Comparison of ENCODE assay signal across 8 cellular contexts in genomic region chr15:100602064-100602821, GRCh38. TPM values are rescaled to one million over a fixed set of nuclear protein-coding genes. Genes with fewer than 3 reads are reported as not detected.
A peak's percentile ranks its signal among the peaks of the same experiment; 100 is the strongest.
DNase-seq lines count a peak whose midpoint lies in the region; ATAC-seq and TF ChIP-seq lines count a peak whose summit lies in the region.

ASB7 (plus strand) TSS chr15:100602589; CDS start chr15:100612217, 9,628 bp downstream.
LINS1 (minus strand) TSS chr15:100602184; CDS start chr15:100580842, 21,342 bp downstream.

- H3K4me1 Mint-ChIP-seq in natural killer cell treated with Interleukin-12 subunit alpha and Interleukin-12 subunit beta and Interleukin-15 and Interleukin-18, amount 100 ng/mL, for 72 hours (ENCODE audit: low read depth in 2 of 2) = peaks cover 34 to 40% of the 10 kb centered on the region in 2 donors

- no peaks in the 10 kb centered on the region for H3K36me3 ChIP-seq in H7 (replicated peaks; ENCODE audit: control insufficient read depth, insufficient read depth, low read length)

- H3K27ac Mint-ChIP-seq in natural killer cell treated with Interleukin-12 subunit alpha and Interleukin-12 subunit beta and Interleukin-15 and Interleukin-18, amount 100 ng/mL, for 72 hours = no peak within 1 kb of the TSS

- H3K9me3 Mint-ChIP-seq in natural killer cell treated with Interleukin-12 subunit alpha and Interleukin-12 subunit beta and Interleukin-15 and Interleukin-18, amount 100 ng/mL, for 72 hours = no peaks in the 10 kb centered on the region

- no peak for TF ChIP-seq CTCF in fibroblast of pulmonary artery (IDR thresholded peaks at IDR 0.05; ENCODE audit: low read length, missing control alignments)

- H3K27me3 Mint-ChIP-seq in natural killer cell treated with Interleukin-12 subunit alpha and Interleukin-12 subunit beta and Interleukin-15 and Interleukin-18, amount 100 ng/mL, for 72 hours = no peaks in the 10 kb centered on the region

- peaks cover 6% of the 10 kb centered on the region for H3K36me3 Mint-ChIP-seq in natural killer cell treated with Interleukin-12 subunit alpha and Interleukin-12 subunit beta and Interleukin-15 and Interleukin-18, amount 100 ng/mL, for 72 hours

- ATAC-seq in natural killer cell treated with Interleukin-12 subunit alpha and Interleukin-12 subunit beta and Interleukin-15 and Interleukin-18, amount 100 ng/mL, for 72 hours = peak; percentile 95 to 96
- peak; percentile 93 for ATAC-seq in stimulated activated naive CD8-positive, alpha-beta T cell treated with anti-CD3 and anti-CD28 coated beads, Interleukin-15, Interleukin-2, amounts not matched to agents 100 U/mL and 50 U/mL, for 24 hours

- no peaks in the 10 kb centered on the region for H3K27me3 ChIP-seq in H7 (ENCODE audit: control insufficient read depth, insufficient read depth, low read length)

- DNase-seq in ELF-1 (ENCODE audit: low read depth, low spot score) = peak; percentile 100
- DNase-seq in H7 = peak; percentile 92
- peak; percentile 100 for DNase-seq in M059J (ENCODE audit: low read depth)
- DNase-seq in SHP77 (lab: John Stamatoyannopoulos, UW) = peak; percentile 99
- DNase-seq in activated effector memory CD4-positive, alpha-beta T cell treated with Interleukin-2 at 50 U/mL for 16 hours = peak; percentile 100
- DNase-seq in fibroblast of pulmonary artery (ENCODE audit: low read depth) = peak; percentile 100
- DNase-seq in natural killer cell treated with Interleukin-12 subunit alpha and Interleukin-12 subunit beta and Interleukin-15 and Interleukin-18, amount 100 ng/mL, for 72 hours (ENCODE audit: low spot score) = peak; percentile 100
- peak; percentile 99 for DNase-seq in stimulated activated naive CD8-positive, alpha-beta T cell treated with anti-CD3 and anti-CD28 coated beads, Interleukin-15, Interleukin-2, amounts not matched to agents 100 U/mL and 50 U/mL, for 24 hours

- H3K4me3 ChIP-seq in H7 (ENCODE audit: insufficient read depth, low read depth, low read length) (peak within 1 kb of the TSS; percentile 90), fibroblast of pulmonary artery (replicated peaks; ENCODE audit: low read depth, low read length) (peak within 1 kb of the TSS; percentile 93)

- H3K4me3 Mint-ChIP-seq in natural killer cell treated with Interleukin-12 subunit alpha and Interleukin-12 subunit beta and Interleukin-15 and Interleukin-18, amount 100 ng/mL, for 72 hours = no peak within 1 kb of the TSS

RNA-seq across cellular contexts. Expression of gene ASB7, which starts in this region (rescaled TPM):
- total RNA-seq in H7 (2014; rRNA removed; shearing (Covaris generic)) = 8.3 and 13.2 TPM in 2 replicates
- total RNA-seq in M059J (2014; rRNA removed; shearing (Covaris generic)) = 9.6 and 12.1 TPM in 2 replicates
- 10 to 100 TPM; 18.9 to 19.2 TPM for total RNA-seq in natural killer cell treated with Interleukin-12 subunit alpha and Interleukin-12 subunit beta and Interleukin-15 and Interleukin-18, amount 100 ng/mL, for 72 hours

RNA-seq across cellular contexts. Expression of gene LINS1, which starts in this region (rescaled TPM):
- 9.5 and 13.4 TPM in 2 replicates for total RNA-seq in H7 (2014; rRNA removed; shearing (Covaris generic))
- total RNA-seq in M059J (2014; rRNA removed; shearing (Covaris generic)) = 16.9 and 17.2 TPM in 2 replicates
- total RNA-seq in natural killer cell treated with Interleukin-12 subunit alpha and Interleukin-12 subunit beta and Interleukin-15 and Interleukin-18, amount 100 ng/mL, for 72 hours = 10 to 100 TPM; 27.7 to 40.5 TPM

Comparison
In these comparisons a context has a peak if more than half of its experiments do, and no peak if none do; other contexts are left out.
1. Peak in every context shown above with its lines: DNase-seq, ATAC-seq and H3K4me3 ChIP-seq.